1 cellular context compared by ENCODE assay signal in genomic region chr11:64382586-64382985, GRCh38.
TF ChIP-seq lines count a peak whose summit lies in the region.

No MANE protein-coding gene starts in this region.

TF ChIP-seq in K562, 482 proteins besides CTCF, POLR2A, EP300 and RAD21:
- TF ChIP-seq SMAD2 (IDR thresholded peaks at IDR 0.05; ENCODE audit: low read depth, low read length): no peak
- TF ChIP-seq ZNF253 (CRISPR knock-in tag; conservative IDR thresholded peaks at IDR 0.05): no peak
- TF ChIP-seq CCNT2 (IDR thresholded peaks at IDR 0.05; ENCODE audit: borderline replicate concordance, extremely low read depth, insufficient read length, low read depth, low read length): no peak
- no peak for TF ChIP-seq PRDM10 (IDR thresholded peaks at IDR 0.05; ENCODE audit: partially characterized antibody)
- no peak for TF ChIP-seq ZNF717 (CRISPR knock-in tag; IDR thresholded peaks at IDR 0.05)
- no peak for TF ChIP-seq PHB (CRISPR knock-in tag; IDR thresholded peaks at IDR 0.05)
- TF ChIP-seq CAMTA2 (CRISPR knock-in tag; conservative IDR thresholded peaks at IDR 0.05): no peak
- TF ChIP-seq ZNF79 (CRISPR knock-in tag; IDR thresholded peaks at IDR 0.05; ENCODE audit: low read depth): no peak
- TF ChIP-seq HLTF (IDR thresholded peaks at IDR 0.05): no peak
- TF ChIP-seq XRCC5 (IDR thresholded peaks at IDR 0.05; ENCODE audit: low read depth, low read length): no peak
- TF ChIP-seq KAT7 (CRISPR knock-in tag; IDR thresholded peaks at IDR 0.05; ENCODE audit: borderline replicate concordance): no peak
- no peak for TF ChIP-seq ZNF408 (CRISPR knock-in tag; IDR thresholded peaks at IDR 0.05; ENCODE audit: low read depth)
- TF ChIP-seq EGR1 (conservative IDR thresholded peaks at IDR 0.05): peak; percentile 39; the same call in 1 of the 2 replicates
- 0 out of 2 replicates have a peak, but pooled peaks have one; percentile 22 for TF ChIP-seq SMARCE1 (IDR thresholded peaks at IDR 0.05)
- no peak for TF ChIP-seq PRMT5 (CRISPR knock-in tag; IDR thresholded peaks at IDR 0.05)
- TF ChIP-seq PATZ1 (CRISPR knock-in tag; IDR thresholded peaks at IDR 0.05; ENCODE audit: borderline replicate concordance): no peak
- TF ChIP-seq HSF4 (CRISPR knock-in tag; IDR thresholded peaks at IDR 0.05; ENCODE audit: borderline replicate concordance): no peak
- no peak for TF ChIP-seq NBN (IDR thresholded peaks at IDR 0.05; ENCODE audit: low read depth)
- TF ChIP-seq ZNF133 (CRISPR knock-in tag; IDR thresholded peaks at IDR 0.05): no peak
- TF ChIP-seq ZFP91 (CRISPR knock-in tag; IDR thresholded peaks at IDR 0.05): no peak
- no peak for TF ChIP-seq ZNF184 (CRISPR knock-in tag; IDR thresholded peaks at IDR 0.05)
- TF ChIP-seq SMARCA4 (IDR thresholded peaks at IDR 0.05): peak; percentile 20; the same call in 1 of the 2 replicates
- TF ChIP-seq SRSF9 (IDR thresholded peaks at IDR 0.05; ENCODE audit: borderline replicate concordance, low read depth, low read length): no peak
- no peak for TF ChIP-seq TEAD2 (tag; IDR thresholded peaks at IDR 0.05)
- no peak for TF ChIP-seq MCM3 (IDR thresholded peaks at IDR 0.05)
- TF ChIP-seq MXI1 (IDR thresholded peaks at IDR 0.05; ENCODE audit: low read depth, low read length): no peak
- TF ChIP-seq HNRNPL (IDR thresholded peaks at IDR 0.05; ENCODE audit: low read depth, low read length): no peak
- TF ChIP-seq DPF2 (IDR thresholded peaks at IDR 0.05): peak; percentile 55
- TF ChIP-seq HMG20A (CRISPR knock-in tag; conservative IDR thresholded peaks at IDR 0.05): no peak
- TF ChIP-seq TAF1 (IDR thresholded peaks at IDR 0.05; ENCODE audit: control insufficient read depth, extremely low read depth, insufficient read depth, low read length, severe bottlenecking): no peak
- TF ChIP-seq NKRF (IDR thresholded peaks at IDR 0.05; ENCODE audit: borderline replicate concordance): no peak
- 0 out of 2 replicates have a peak, but pooled peaks have one; percentile 10 for TF ChIP-seq SOX6 (IDR thresholded peaks at IDR 0.05)
- no peak for TF ChIP-seq ZKSCAN3 (CRISPR knock-in tag; IDR thresholded peaks at IDR 0.05)
- no peak for TF ChIP-seq ZNF707 (CRISPR knock-in tag; conservative IDR thresholded peaks at IDR 0.05)
- peak; percentile 51 for TF ChIP-seq FOSL1 (tag; conservative IDR thresholded peaks at IDR 0.05)
- no peak for TF ChIP-seq TCF15 (CRISPR knock-in tag; IDR thresholded peaks at IDR 0.05)
- peak; percentile 38 for TF ChIP-seq ATF3 (IDR thresholded peaks at IDR 0.05)
- TF ChIP-seq ATF3 (CRISPR knock-in tag; conservative IDR thresholded peaks at IDR 0.05): no peak
- no peak for TF ChIP-seq RBM14 (IDR thresholded peaks at IDR 0.05; ENCODE audit: borderline replicate concordance, insufficient read depth, low read depth, low read length)
- TF ChIP-seq ZNF551 (CRISPR knock-in tag; IDR thresholded peaks at IDR 0.05): no peak
- TF ChIP-seq ID3 (CRISPR knock-in tag; IDR thresholded peaks at IDR 0.05): no peak
- TF ChIP-seq ID3 (tag; IDR thresholded peaks at IDR 0.05): no peak
- TF ChIP-seq BCL6 (CRISPR knock-in tag; IDR thresholded peaks at IDR 0.05): no peak
- no peak for TF ChIP-seq MAZ (CRISPR knock-in tag; conservative IDR thresholded peaks at IDR 0.05 in 1 of 2, IDR thresholded peaks at IDR 0.05 in 1 of 2)
- peak; percentile 70 for TF ChIP-seq JUND (IDR thresholded peaks at IDR 0.05; ENCODE audit: borderline replicate concordance, low read depth, low read length)
- TF ChIP-seq JUND (tag; IDR thresholded peaks at IDR 0.05; ENCODE audit: borderline replicate concordance, low read depth, low read length): peak; percentile 60; the same call in 1 of the 3 replicates
- no peak for TF ChIP-seq E2F6 (IDR thresholded peaks at IDR 0.05; ENCODE audit: borderline replicate concordance in 1 of 2, extremely low read depth in 1 of 2, insufficient read depth in 1 of 2, insufficient read length in 1 of 2, low read depth in 1 of 2, low read length in 1 of 2, poor library complexity in 1 of 2, severe bottlenecking in 1 of 2)
- TF ChIP-seq E2F5 (CRISPR knock-in tag; IDR thresholded peaks at IDR 0.05): no peak
